In genomic region chr22:45270095-45271020, GRCh38 we compare ENCODE assay signal across 15 cellular contexts. TPM values are rescaled to one million over a fixed set of nuclear protein-coding genes. Genes with fewer than 3 reads are reported as not detected.
DNase-seq lines count a peak whose midpoint lies in the region; ATAC-seq, FAIRE-seq and TF ChIP-seq lines count a peak whose summit lies in the region.
"Had no signal": no experiment of that assay in that cellular context is flagged by ENCODE, and none has a peak within 500 bp of the region (broad histone marks: within the 10 kb centered on the region; RNA-seq: fewer than 3 reads in every experiment).

No MANE protein-coding gene starts in this region.

- DNase-seq in GM23338 (ENCODE audit: low spot score) (no peak), astrocyte (ENCODE audit: low read depth) (no peak), hippocampal formation (lab: John Stamatoyannopoulos, UW) (no peak), Peyer's patch (no peak), cortex of kidney (lab: John Stamatoyannopoulos, UW) (no peak)
- no peak for DNase-seq in naive thymus-derived CD4-positive, alpha-beta T cell
- DNase-seq: C1 segment of cervical spinal cord; foreskin fibroblast; KG1; mucosa of descending colon; NCI-H187 treated with DMSO at 0.1 percent for 48 hours; SHP77 treated with DMSO at 0.1 percent for 48 hours; stimulated activated CD4-positive, alpha-beta T cell treated with anti-CD3 and anti-CD28 coated beads, Interleukin-2, amount 100 ng/mL, for 48 hours had no signal

- TF ChIP-seq CTCF in GM23338 (conservative IDR thresholded peaks at IDR 0.05; ENCODE audit: low read depth in 2 of 2) (no peak), astrocyte (IDR thresholded peaks at IDR 0.05; ENCODE audit: insufficient read depth, low read depth, low read length) (no peak), Peyer's patch (IDR thresholded peaks at IDR 0.05) (no peak)

- ATAC-seq in GM23338 = no peak
- no peak for ATAC-seq in naive thymus-derived CD4-positive, alpha-beta T cell
- no peak for ATAC-seq in HG03571 (IDR thresholded peaks at IDR 0.05; ENCODE audit: unreplicated experiment)

- POLR2A ChIA-PET in naive thymus-derived CD4-positive, alpha-beta T cell (lab: Charles Lee) = interaction anchor here (2.1 kb wide), 1 partner anchor 164 kb away, joined by 6 read pairs; no protein-coding TSS in a partner anchor

- H3K27me3 Mint-ChIP-seq in GM23338 (ENCODE audit: insufficient read depth, low read depth, poor library complexity) (peaks cover 15% of the 10 kb centered on the region), astrocyte (ENCODE audit: low read depth, unreplicated experiment) (peaks cover 23% of the 10 kb centered on the region)
- peaks cover 0 to 47% (median 0%) of the 10 kb centered on the region in 5 donors for H3K27me3 Mint-ChIP-seq in naive thymus-derived CD4-positive, alpha-beta T cell

- no peak for TF ChIP-seq POLR2A in Peyer's patch (IDR thresholded peaks at IDR 0.05)

- H3K9me3 ChIP-seq in BLaER1 = no peaks in the 10 kb centered on the region
- no peaks in the 10 kb centered on the region for H3K9me3 ChIP-seq in astrocyte (ENCODE audit: insufficient read depth, low read depth, low read length)
- no peaks in the 10 kb centered on the region for H3K9me3 ChIP-seq in naive thymus-derived CD4-positive, alpha-beta T cell (ENCODE audit: control insufficient read depth in 2 of 3, low read length in 3 of 3)
- H3K9me3 ChIP-seq in Peyer's patch = no peaks in the 10 kb centered on the region
- H3K9me3 ChIP-seq: mucosa of descending colon had no signal

- H3K27ac ChIP-seq in BLaER1 (no peak overlapping the region), GM23338 (ENCODE audit: low read depth) (no peak overlapping the region), astrocyte (ENCODE audit: low read depth, low read length) (no peak overlapping the region), Peyer's patch (peak overlapping the region in 2 of 4 donors; percentile 21 to 24)
- no peak overlapping the region for H3K27ac ChIP-seq in naive thymus-derived CD4-positive, alpha-beta T cell (ENCODE audit: low read depth, low read length)

- H3K9ac ChIP-seq in BLaER1 = no peak overlapping the region
- H3K9ac ChIP-seq in astrocyte (ENCODE audit: low read length) = no peak overlapping the region

- H3K9me3 Mint-ChIP-seq in GM23338 (no peaks in the 10 kb centered on the region), astrocyte (ENCODE audit: unreplicated experiment) (no peaks in the 10 kb centered on the region)
- H3K9me3 Mint-ChIP-seq in naive thymus-derived CD4-positive, alpha-beta T cell = no peaks in the 10 kb centered on the region

- CTCF ChIA-PET in naive thymus-derived CD4-positive, alpha-beta T cell (lab: Charles Lee) = interaction anchor here (1.6 kb wide), 1 partner anchor 163 kb away, joined by 5 read pairs; no protein-coding TSS in a partner anchor

- H2AFZ ChIP-seq in GM23338 = peak overlapping the region; percentile 97; the same call in 1 of the 2 replicates
- no peak overlapping the region for H2AFZ ChIP-seq in astrocyte (ENCODE audit: low read depth, low read length)

- peak overlapping the region; percentile 78 for H3K4me3 Mint-ChIP-seq in GM23338
- H3K4me3 Mint-ChIP-seq in astrocyte (ENCODE audit: unreplicated experiment) = peak overlapping the region; percentile 66
- peak overlapping the region; percentile 2 to 86 (median 84) for H3K4me3 Mint-ChIP-seq in naive thymus-derived CD4-positive, alpha-beta T cell

- no peak overlapping the region for H3K27ac Mint-ChIP-seq in GM23338
- H3K27ac Mint-ChIP-seq in astrocyte (ENCODE audit: unreplicated experiment) = no peak overlapping the region
- peak overlapping the region in 3 of 9 donors; percentile 66 to 78 (median 75) for H3K27ac Mint-ChIP-seq in naive thymus-derived CD4-positive, alpha-beta T cell

- intact Hi-C loops in naive thymus-derived CD4-positive, alpha-beta T cell (cut with micrococcal nuclease) = no loop called here

- H3K4me2 ChIP-seq in BLaER1 (peak overlapping the region; percentile 95), GM23338 (peak overlapping the region; percentile 94), astrocyte (ENCODE audit: low read length) (no peak overlapping the region)

- H4K20me1 ChIP-seq in BLaER1 (no peaks in the 10 kb centered on the region), GM23338 (replicated peaks; ENCODE audit: insufficient read depth) (no peaks in the 10 kb centered on the region), astrocyte (ENCODE audit: insufficient read depth, low read length) (no peaks in the 10 kb centered on the region)

- no peaks in the 10 kb centered on the region for H3K79me2 ChIP-seq in GM23338 (replicated peaks; ENCODE audit: insufficient read depth)
- no peaks in the 10 kb centered on the region for H3K79me2 ChIP-seq in astrocyte (ENCODE audit: insufficient read depth, low read length)

- peaks cover 17% of the 10 kb centered on the region for H3K4me1 Mint-ChIP-seq in GM23338
- H3K4me1 Mint-ChIP-seq in astrocyte (ENCODE audit: low read depth, unreplicated experiment) = peaks cover 5% of the 10 kb centered on the region
- H3K4me1 Mint-ChIP-seq in naive thymus-derived CD4-positive, alpha-beta T cell = peaks cover 4 to 11% (median 8%) of the 10 kb centered on the region in 7 donors

- H3K9me2 ChIP-seq in GM23338 (ENCODE audit: insufficient read depth) = no peaks in the 10 kb centered on the region

- H3K4me1 ChIP-seq in BLaER1 (peaks cover 38% of the 10 kb centered on the region), GM23338 (ENCODE audit: insufficient read depth) (peaks cover 11% of the 10 kb centered on the region; the same call in 1 of the 2 replicates), astrocyte (ENCODE audit: insufficient read depth, low read length) (peaks cover 9% of the 10 kb centered on the region), Peyer's patch (peaks cover 4 to 39% (median 7%) of the 10 kb centered on the region in 4 donors)
- peaks cover 4% of the 10 kb centered on the region in 2 donors for H3K4me1 ChIP-seq in naive thymus-derived CD4-positive, alpha-beta T cell (ENCODE audit: control insufficient read depth in 2 of 2, insufficient read depth in 2 of 2, low read length in 2 of 2)

- H3K4me3 ChIP-seq in BLaER1 = no peak overlapping the region
- peak overlapping the region; percentile 68 for H3K4me3 ChIP-seq in GM23338
- no peak overlapping the region for H3K4me3 ChIP-seq in astrocyte (ENCODE audit: insufficient read depth, low read depth, low read length)
- H3K4me3 ChIP-seq in naive thymus-derived CD4-positive, alpha-beta T cell (ENCODE audit: low read length) = no peak overlapping the region
- H3K4me3 ChIP-seq in Peyer's patch = no peak overlapping the region
- H3K4me3 ChIP-seq: mucosa of descending colon had no signal

- H3K36me3 Mint-ChIP-seq in GM23338 (ENCODE audit: low read depth) (no peaks in the 10 kb centered on the region; the same call in 2 of the 3 replicates), astrocyte (ENCODE audit: low read depth, unreplicated experiment) (no peaks in the 10 kb centered on the region)
- H3K36me3 Mint-ChIP-seq in naive thymus-derived CD4-positive, alpha-beta T cell = no peaks in the 10 kb centered on the region

- no peaks in the 10 kb centered on the region for H3K36me3 ChIP-seq in BLaER1
- no peaks in the 10 kb centered on the region for H3K36me3 ChIP-seq in GM23338 (ENCODE audit: insufficient read depth)
- H3K36me3 ChIP-seq in astrocyte (ENCODE audit: insufficient read depth, low read length) = no peaks in the 10 kb centered on the region
- no peaks in the 10 kb centered on the region for H3K36me3 ChIP-seq in naive thymus-derived CD4-positive, alpha-beta T cell (ENCODE audit: control insufficient read depth in 2 of 3, insufficient read depth in 3 of 3, low read length in 3 of 3)
- H3K36me3 ChIP-seq in Peyer's patch = no peaks in the 10 kb centered on the region

- H3K27me3 ChIP-seq in BLaER1 (no peaks in the 10 kb centered on the region; the same call in 1 of the 2 replicates), GM23338 (ENCODE audit: insufficient read depth) (peaks cover 13% of the 10 kb centered on the region), astrocyte (ENCODE audit: insufficient read depth, low read length) (peaks cover 5% of the 10 kb centered on the region), Peyer's patch (no peaks in the 10 kb centered on the region)
- H3K27me3 ChIP-seq in naive thymus-derived CD4-positive, alpha-beta T cell (ENCODE audit: control insufficient read depth in 2 of 2, insufficient read depth in 2 of 2, low read length in 2 of 2) = no peaks in the 10 kb centered on the region

- 0 out of 2 replicates have a peak, but pooled peaks cover 6% of the 10 kb centered on the region for H3F3A ChIP-seq in GM23338 (replicated peaks; ENCODE audit: low read depth)

- FAIRE-seq in astrocyte (lab: Jason Lieb, UNC) = no peak

TF ChIP-seq in GM23338, 12 proteins besides CTCF, POLR2A, EP300 and RAD21 (continues in another document):
- no peak for TF ChIP-seq CREB1 (CRISPR knock-in tag; IDR thresholded peaks at IDR 0.05; ENCODE audit: low read depth)
- TF ChIP-seq POLR2AphosphoS5 (IDR thresholded peaks at IDR 0.05; ENCODE audit: low read depth) = no peak
- no peak for TF ChIP-seq EZH2phosphoT487 (IDR thresholded peaks at IDR 0.05; ENCODE audit: unreplicated experiment)
- no peak for TF ChIP-seq EZH2 (IDR thresholded peaks at IDR 0.05; ENCODE audit: low read depth, unreplicated experiment)

RNA-seq across cellular contexts. Expression of gene UPK3A, which starts 14.4 kb away (rescaled TPM):
- total RNA-seq in GM23338 (2014; rRNA removed; shearing (Covaris generic)) = 0.89 TPM in 1 of 2 replicates, not detected in the other
- polyA plus RNA-seq in GM23338 (2016; fragmentation: Nextera tagmentation; extraction: Ambion mirVana) = 0.47 and 1.1 TPM in 2 replicates
- total RNA-seq in astrocyte (not detected in 2 replicates), Peyer's patch (1 to 10 TPM in 1 of 4 donors, not detected in 3; 4.0 TPM)
- total RNA-seq in naive thymus-derived CD4-positive, alpha-beta T cell = under 1 TPM in 1 of 5 experiments, not detected in 4; 0.61 TPM
- under 1 TPM in 1 of 2 donors, not detected in 1; 0.25 TPM for polyA plus RNA-seq in naive thymus-derived CD4-positive, alpha-beta T cell

RNA-seq across cellular contexts. Expression of gene KIAA0930, which starts 29.7 kb away (rescaled TPM):
- 78.6 and 81.8 TPM in 2 replicates for total RNA-seq in GM23338 (2014; rRNA removed; shearing (Covaris generic))
- polyA plus RNA-seq in GM23338 (2016; fragmentation: Nextera tagmentation; extraction: Ambion mirVana) = 15.0 and 19.1 TPM in 2 replicates
- total RNA-seq in astrocyte = 107 and 117 TPM in 2 replicates
- 10 to 100 TPM; 13.2 to 58.2 (median 27.9) TPM for total RNA-seq in naive thymus-derived CD4-positive, alpha-beta T cell
- polyA plus RNA-seq in naive thymus-derived CD4-positive, alpha-beta T cell = 1 to 10 TPM; 2.3 to 2.5 TPM
- total RNA-seq in Peyer's patch = 10 to 100 TPM; 21.2 to 41.3 (median 27.8) TPM

RNA-seq across cellular contexts. Expression of gene FAM118A, which starts 39.4 kb away (rescaled TPM):
- 20.3 and 22.0 TPM in 2 replicates for total RNA-seq in GM23338 (2014; rRNA removed; shearing (Covaris generic))
- polyA plus RNA-seq in GM23338 (2016; fragmentation: Nextera tagmentation; extraction: Ambion mirVana) = 9.8 and 11.9 TPM in 2 replicates
- total RNA-seq in astrocyte (18.3 and 18.7 TPM in 2 replicates), Peyer's patch (1,000 to 10,000 TPM in 1 of 4 donors, 100 to 1,000 TPM in 1, 10 to 100 TPM in 2; 46.4 to 1,083 (median 189) TPM)
- 100 to 1,000 TPM in 4 of 5 experiments, 10 to 100 TPM in 1; 61.3 to 216 (median 111) TPM for total RNA-seq in naive thymus-derived CD4-positive, alpha-beta T cell
- 10 to 100 TPM; 54.0 to 81.6 TPM for polyA plus RNA-seq in naive thymus-derived CD4-positive, alpha-beta T cell
